ENCODE assay signal across 2 cellular contexts in genomic region chr11:64854157-64854533, GRCh38.
TF ChIP-seq lines count a peak whose summit lies in the region.

No MANE protein-coding gene starts in this region.

TF ChIP-seq in SK-N-SH, 30 proteins besides CTCF, POLR2A, EP300 and RAD21 (continued from another document):
- TF ChIP-seq REST (IDR thresholded peaks at IDR 0.05; ENCODE audit: low read depth, low read length) (no peak), YY1 (IDR thresholded peaks at IDR 0.05; ENCODE audit: low read depth) (no peak), NRF1 (IDR thresholded peaks at IDR 0.05; ENCODE audit: low read depth, low read length) (no peak)
TF ChIP-seq in SK-N-SH: peak in this region for 0.

TF ChIP-seq in SK-N-SH treated with all-trans-retinoic acid at 6 μM for 48 hours, 23 proteins besides CTCF, POLR2A, EP300 and RAD21 (continued from another document):
- no peak for TF ChIP-seq CREB5 (CRISPR knock-in tag; IDR thresholded peaks at IDR 0.05; ENCODE audit: low read depth)
- TF ChIP-seq OSR1 (CRISPR knock-in tag; IDR thresholded peaks at IDR 0.05), result no peak
- no peak for TF ChIP-seq RARB (CRISPR knock-in tag; IDR thresholded peaks at IDR 0.05)
- no peak for TF ChIP-seq ZNF70 (CRISPR knock-in tag; IDR thresholded peaks at IDR 0.05)
- TF ChIP-seq TOX (CRISPR knock-in tag; IDR thresholded peaks at IDR 0.05; ENCODE audit: borderline replicate concordance), result no peak
- no peak for TF ChIP-seq ESRRG (CRISPR knock-in tag; IDR thresholded peaks at IDR 0.05)
